In the genomic region with DNA sequence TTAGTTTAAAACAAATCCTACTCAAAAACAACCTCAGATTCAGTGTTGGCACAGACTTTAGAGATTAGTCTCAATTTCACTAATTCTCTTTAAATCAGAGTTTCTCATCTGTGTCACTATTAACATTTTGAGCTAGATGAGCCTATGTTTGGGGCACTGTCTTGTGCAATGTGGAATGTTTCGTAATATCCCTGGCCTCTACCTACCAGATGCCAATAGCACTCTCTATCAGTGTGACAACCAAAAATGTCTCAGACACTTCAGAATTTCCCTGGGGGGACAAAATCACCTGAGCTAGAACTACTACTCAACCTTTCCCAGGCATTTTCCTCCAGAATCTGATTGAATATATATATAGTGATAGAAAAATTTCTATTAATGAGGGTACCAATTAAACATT, we compare ENCODE assay signal across 1 cellular context.
TF ChIP-seq lines count a peak whose summit lies in the region.

No MANE protein-coding gene starts in this region.

TF ChIP-seq in HCT116, 20 proteins besides CTCF, POLR2A, EP300 and RAD21 (continued from another document):
- TF ChIP-seq, protein P1, sequence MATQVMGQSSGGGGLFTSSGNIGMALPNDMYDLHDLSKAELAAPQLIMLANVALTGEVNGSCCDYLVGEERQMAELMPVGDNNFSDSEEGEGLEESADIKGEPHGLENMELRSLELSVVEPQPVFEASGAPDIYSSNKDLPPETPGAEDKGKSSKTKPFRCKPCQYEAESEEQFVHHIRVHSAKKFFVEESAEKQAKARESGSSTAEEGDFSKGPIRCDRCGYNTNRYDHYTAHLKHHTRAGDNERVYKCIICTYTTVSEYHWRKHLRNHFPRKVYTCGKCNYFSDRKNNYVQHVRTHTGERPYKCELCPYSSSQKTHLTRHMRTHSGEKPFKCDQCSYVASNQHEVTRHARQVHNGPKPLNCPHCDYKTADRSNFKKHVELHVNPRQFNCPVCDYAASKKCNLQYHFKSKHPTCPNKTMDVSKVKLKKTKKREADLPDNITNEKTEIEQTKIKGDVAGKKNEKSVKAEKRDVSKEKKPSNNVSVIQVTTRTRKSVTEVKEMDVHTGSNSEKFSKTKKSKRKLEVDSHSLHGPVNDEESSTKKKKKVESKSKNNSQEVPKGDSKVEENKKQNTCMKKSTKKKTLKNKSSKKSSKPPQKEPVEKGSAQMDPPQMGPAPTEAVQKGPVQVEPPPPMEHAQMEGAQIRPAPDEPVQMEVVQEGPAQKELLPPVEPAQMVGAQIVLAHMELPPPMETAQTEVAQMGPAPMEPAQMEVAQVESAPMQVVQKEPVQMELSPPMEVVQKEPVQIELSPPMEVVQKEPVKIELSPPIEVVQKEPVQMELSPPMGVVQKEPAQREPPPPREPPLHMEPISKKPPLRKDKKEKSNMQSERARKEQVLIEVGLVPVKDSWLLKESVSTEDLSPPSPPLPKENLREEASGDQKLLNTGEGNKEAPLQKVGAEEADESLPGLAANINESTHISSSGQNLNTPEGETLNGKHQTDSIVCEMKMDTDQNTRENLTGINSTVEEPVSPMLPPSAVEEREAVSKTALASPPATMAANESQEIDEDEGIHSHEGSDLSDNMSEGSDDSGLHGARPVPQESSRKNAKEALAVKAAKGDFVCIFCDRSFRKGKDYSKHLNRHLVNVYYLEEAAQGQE (IDR thresholded peaks at IDR 0.05; ENCODE audit: low read depth): no peak
- 0 out of 2 replicates have a peak, but pooled peaks have one; percentile 29 for TF ChIP-seq CEBPB (IDR thresholded peaks at IDR 0.05; ENCODE audit: low read depth)
- TF ChIP-seq EZH2 (IDR thresholded peaks at IDR 0.05): no peak
